ENCODE assay signal across 20 cellular contexts in genomic region chr2:156490467-156490840, GRCh38. TPM values are rescaled to one million over a fixed set of nuclear protein-coding genes. Genes with fewer than 3 reads are reported as not detected.
DNase-seq lines count a peak whose midpoint lies in the region; ATAC-seq, FAIRE-seq and TF ChIP-seq lines count a peak whose summit lies in the region.
"Had no signal": no experiment of that assay in that cellular context is flagged by ENCODE, and none has a peak within 500 bp of the region (broad histone marks: within the 10 kb centered on the region; RNA-seq: fewer than 3 reads in every experiment).

No MANE protein-coding gene starts in this region.

- H3K4me3 ChIP-seq in kidney (ENCODE audit: low read length in 2 of 2), result no peak overlapping the region
- H3K4me3 ChIP-seq in upper lobe of right lung, result no peak overlapping the region
- H3K4me3 ChIP-seq: Peyer's patch had no signal

- CTCF ChIA-PET in activated CD4-positive, alpha-beta T cell treated with anti-CD3 and anti-CD28 coated beads for 36 hours (lab: Charles Lee), result interaction anchor here (1.0 kb wide), 1 partner anchor 16 kb away, joined by 3 read pairs; no protein-coding TSS in a partner anchor

- H3K36me3 ChIP-seq in kidney (ENCODE audit: control insufficient read depth in 1 of 2, insufficient read depth in 2 of 2, low read length in 2 of 2), result no peaks in the 10 kb centered on the region
- no peaks in the 10 kb centered on the region for H3K36me3 ChIP-seq in upper lobe of right lung
- H3K36me3 ChIP-seq: Peyer's patch had no signal

- intact Hi-C loops in activated CD4-positive, alpha-beta T cell treated with anti-CD3 and anti-CD28 coated beads for 36 hours (cut with DNase I, micrococcal nuclease), result loop anchor here in 1 of 2 experiments (5.0 kb wide), 1 partner anchor 53 kb away; the partner anchor contains the start of gene GPD2
- intact Hi-C loops in kidney (cut with DNase I) (no loop called here), upper lobe of right lung (cut with DNase I) (no loop called here)

- H3K36me3 Mint-ChIP-seq in activated CD4-positive, alpha-beta T cell treated with anti-CD3 and anti-CD28 coated beads for 36 hours (ENCODE audit: low read depth), result peaks cover 2% of the 10 kb centered on the region
- H3K36me3 Mint-ChIP-seq: CD4-positive, alpha-beta memory T cell had no signal

- no peaks in the 10 kb centered on the region for H3K4me1 ChIP-seq in kidney (ENCODE audit: control insufficient read depth in 1 of 2, insufficient read depth in 1 of 2, low read depth in 1 of 2, low read length in 2 of 2)
- H3K4me1 ChIP-seq in upper lobe of right lung, result peaks cover 5% of the 10 kb centered on the region
- H3K4me1 ChIP-seq: Peyer's patch had no signal

- peaks cover 46% of the 10 kb centered on the region for H3K4me1 Mint-ChIP-seq in activated CD4-positive, alpha-beta T cell treated with anti-CD3 and anti-CD28 coated beads for 36 hours
- H3K4me1 Mint-ChIP-seq in stimulated activated naive CD8-positive, alpha-beta T cell treated with anti-CD3 and anti-CD28 coated beads, Interleukin-15, amount 100 ng/mL, for 72 hours, result peaks cover 54% of the 10 kb centered on the region

- peak; percentile 70 for ATAC-seq in activated CD4-positive, alpha-beta T cell treated with anti-CD3 and anti-CD28 coated beads for 36 hours
- ATAC-seq in stimulated activated naive CD8-positive, alpha-beta T cell treated with anti-CD3 and anti-CD28 coated beads, Interleukin-15, amount 100 ng/mL, for 72 hours, result peak; percentile 54
- no peak for ATAC-seq in stimulated activated naive CD8-positive, alpha-beta T cell treated with anti-CD3 and anti-CD28 coated beads, Interleukin-15, Interleukin-2, amounts not matched to agents 100 U/mL and 50 U/mL, for 24 hours
- ATAC-seq in upper lobe of right lung (peak; percentile 58), GM21737 (IDR thresholded peaks at IDR 0.05; ENCODE audit: unreplicated experiment) (no peak), GM21367 (IDR thresholded peaks at IDR 0.05; ENCODE audit: unreplicated experiment) (no peak)
- ATAC-seq: HCT116 had no signal

- no peak for TF ChIP-seq CTCF in kidney (IDR thresholded peaks at IDR 0.05; ENCODE audit: borderline replicate concordance, extremely low read depth, insufficient read depth)
- no peak for TF ChIP-seq CTCF in upper lobe of right lung (IDR thresholded peaks at IDR 0.05)

- H3K9me3 Mint-ChIP-seq in activated CD4-positive, alpha-beta T cell treated with anti-CD3 and anti-CD28 coated beads for 36 hours (ENCODE audit: low read depth), result no peaks in the 10 kb centered on the region
- H3K9me3 Mint-ChIP-seq in stimulated activated naive CD8-positive, alpha-beta T cell treated with anti-CD3 and anti-CD28 coated beads, Interleukin-15, amount 100 ng/mL, for 72 hours, result no peaks in the 10 kb centered on the region
- H3K9me3 Mint-ChIP-seq: CD4-positive, alpha-beta memory T cell; IgD-negative memory B cell had no signal

- H3K27me3 ChIP-seq in upper lobe of right lung, result no peaks in the 10 kb centered on the region
- H3K27me3 ChIP-seq: Peyer's patch had no signal

- H3K9me3 ChIP-seq in kidney (ENCODE audit: control insufficient read depth in 1 of 2, low read length in 2 of 2) (no peaks in the 10 kb centered on the region), upper lobe of right lung (no peaks in the 10 kb centered on the region)
- H3K9me3 ChIP-seq: Peyer's patch had no signal

- POLR2A ChIA-PET in activated CD4-positive, alpha-beta T cell treated with anti-CD3 and anti-CD28 coated beads for 36 hours (lab: Charles Lee), result interaction anchor here (0.6 kb wide), 1 partner anchor 149 kb away, joined by 3 read pairs; no protein-coding TSS in a partner anchor

- DNase-seq in activated CD4-positive, alpha-beta T cell treated with anti-CD3 and anti-CD28 coated beads for 36 hours, result no peak
- no peak for DNase-seq in activated CD4-positive, alpha-beta T cell treated with anti-CD3 and anti-CD28 coated beads, Interleukin-2, amount 50 U/mL, for 4 hours
- DNase-seq in stimulated activated naive CD8-positive, alpha-beta T cell treated with anti-CD3 and anti-CD28 coated beads, Interleukin-15, amount 100 ng/mL, for 72 hours, result no peak
- no peak for DNase-seq in stimulated activated naive CD8-positive, alpha-beta T cell treated with anti-CD3 and anti-CD28 coated beads, Interleukin-15, Interleukin-2, amounts not matched to agents 100 U/mL and 50 U/mL, for 24 hours
- DNase-seq in kidney, result no peak
- DNase-seq in upper lobe of right lung, result no peak
- DNase-seq: CD4-positive, alpha-beta memory T cell; DMS153; GDM1; GOT3; Kasumi-1; MM.1S; NCI-H1105 treated with DMSO at 0.1 percent for 48 hours; NCI-H1694 treated with DMSO at 0.1 percent for 48 hours; NK-92 treated with Interleukin-12 subunit alpha and Interleukin-12 subunit beta, amount 100 ng/mL, for 24 hours; Peyer's patch had no signal

- peak overlapping the region; percentile 5 for H3K27ac Mint-ChIP-seq in activated CD4-positive, alpha-beta T cell treated with anti-CD3 and anti-CD28 coated beads for 36 hours
- H3K27ac Mint-ChIP-seq in stimulated activated naive CD8-positive, alpha-beta T cell treated with anti-CD3 and anti-CD28 coated beads, Interleukin-15, amount 100 ng/mL, for 72 hours, result no peak overlapping the region
- H3K27ac Mint-ChIP-seq: IgD-negative memory B cell had no signal

- H3K9ac ChIP-seq in kidney (ENCODE audit: low read length in 2 of 2), result no peak overlapping the region

- FAIRE-seq in kidney (lab: Jason Lieb, UNC), result peak; percentile 41

- no peak overlapping the region for H3K4me3 Mint-ChIP-seq in activated CD4-positive, alpha-beta T cell treated with anti-CD3 and anti-CD28 coated beads for 36 hours
- no peak overlapping the region for H3K4me3 Mint-ChIP-seq in stimulated activated naive CD8-positive, alpha-beta T cell treated with anti-CD3 and anti-CD28 coated beads, Interleukin-15, amount 100 ng/mL, for 72 hours
- H3K4me3 Mint-ChIP-seq: CD4-positive, alpha-beta memory T cell had no signal

- H3K27me3 Mint-ChIP-seq in activated CD4-positive, alpha-beta T cell treated with anti-CD3 and anti-CD28 coated beads for 36 hours, result no peaks in the 10 kb centered on the region
- no peaks in the 10 kb centered on the region for H3K27me3 Mint-ChIP-seq in stimulated activated naive CD8-positive, alpha-beta T cell treated with anti-CD3 and anti-CD28 coated beads, Interleukin-15, amount 100 ng/mL, for 72 hours
- H3K27me3 Mint-ChIP-seq: CD4-positive, alpha-beta memory T cell; IgD-negative memory B cell had no signal

- H3K27ac ChIP-seq in kidney (ENCODE audit: low read depth in 2 of 2, low read length in 2 of 2) (no peak overlapping the region), upper lobe of right lung (no peak overlapping the region)
- H3K27ac ChIP-seq: Peyer's patch had no signal

RNA-seq across cellular contexts. Expression of gene GPD2, which starts 54.3 kb away (rescaled TPM):
- total RNA-seq in activated CD4-positive, alpha-beta T cell treated with anti-CD3 and anti-CD28 coated beads for 36 hours, result 10 to 100 TPM; 31.6 to 32.6 TPM
- 32.3 TPM for total RNA-seq in kidney
- 6.2 TPM for polyA plus RNA-seq in kidney (ENCODE audit: insufficient read depth, low read depth, low replicate concordance)
- total RNA-seq in upper lobe of right lung, result 41.9 TPM

Comparison
In these comparisons a context has a peak if more than half of its experiments do, and no peak if none do; other contexts are left out.
1. ATAC-seq: peak in activated CD4-positive, alpha-beta T cell treated with anti-CD3 and anti-CD28 coated beads for 36 hours (single experiment), stimulated activated naive CD8-positive, alpha-beta T cell treated with anti-CD3 and anti-CD28 coated beads, Interleukin-15, amount 100 ng/mL, for 72 hours (single experiment) and upper lobe of right lung (single experiment); none in stimulated activated naive CD8-positive, alpha-beta T cell treated with anti-CD3 and anti-CD28 coated beads, Interleukin-15, Interleukin-2, amounts not matched to agents 100 U/mL and 50 U/mL, for 24 hours (single experiment), GM21737 (single experiment) and GM21367 (single experiment).